In the genomic region with DNA sequence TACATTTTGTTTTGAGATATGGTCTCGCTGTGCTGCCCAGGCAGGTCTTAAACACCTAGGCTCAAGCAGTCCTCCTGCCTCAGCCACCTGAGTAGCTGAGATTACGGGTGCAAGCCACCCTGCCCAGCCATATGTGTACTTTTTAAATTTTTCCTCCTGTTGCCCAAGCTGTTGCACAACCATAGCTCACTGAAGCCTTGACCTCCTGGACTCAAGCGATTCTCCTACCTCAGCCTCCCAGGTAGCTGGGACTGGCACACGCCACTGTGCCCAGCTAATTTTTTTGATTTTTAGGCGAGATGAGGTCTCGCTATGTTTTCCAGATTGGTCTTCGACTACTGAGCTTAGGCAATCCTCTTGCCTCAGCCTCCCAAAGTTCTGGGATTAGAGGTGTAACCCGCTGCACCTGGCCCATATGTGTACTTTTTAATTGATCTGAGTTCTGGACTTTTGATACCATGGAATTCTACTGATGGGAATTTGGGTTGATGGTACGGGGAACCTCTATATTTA, we compare ENCODE assay signal across 1 cellular context.
TF ChIP-seq lines count a peak whose summit lies in the region.

No MANE protein-coding gene starts in this region.

TF ChIP-seq in HepG2, 621 proteins besides CTCF, POLR2A, EP300 and RAD21 (continued from another document):
- TF ChIP-seq ZNF660 (CRISPR knock-in tag; IDR thresholded peaks at IDR 0.05; ENCODE audit: borderline replicate concordance, low read depth) (no peak), ZNF788 (CRISPR knock-in tag; IDR thresholded peaks at IDR 0.05; ENCODE audit: borderline replicate concordance) (peak; percentile 98; the same call in 1 of the 2 replicates), TP53 (CRISPR knock-in tag; conservative IDR thresholded peaks at IDR 0.05) (peak; percentile 88; the same call in 1 of the 2 replicates), CHCHD3 (CRISPR knock-in tag; IDR thresholded peaks at IDR 0.05) (0 out of 2 replicates have a peak, but pooled peaks have one; percentile 33), ZFP37 (CRISPR knock-in tag; IDR thresholded peaks at IDR 0.05; ENCODE audit: borderline replicate concordance) (peak; percentile 78; the same call in 1 of the 2 replicates), ATRX (CRISPR knock-in tag; IDR thresholded peaks at IDR 0.05; ENCODE audit: borderline replicate concordance) (no peak), ZNF616 (CRISPR knock-in tag; IDR thresholded peaks at IDR 0.05; ENCODE audit: low read depth) (no peak), RFX5 (IDR thresholded peaks at IDR 0.05; ENCODE audit: low read depth, low read length) (no peak), NPAS2 (CRISPR knock-in tag; IDR thresholded peaks at IDR 0.05; ENCODE audit: borderline replicate concordance) (no peak), SOX5 (CRISPR knock-in tag; IDR thresholded peaks at IDR 0.05; ENCODE audit: borderline replicate concordance) (peak; percentile 91), ARNT2 (CRISPR knock-in tag; IDR thresholded peaks at IDR 0.05; ENCODE audit: low read depth) (peak; percentile 67; the same call in 1 of the 2 replicates), ZBTB7B (CRISPR knock-in tag; IDR thresholded peaks at IDR 0.05) (peak; percentile 92), SNAI1 (CRISPR knock-in tag; IDR thresholded peaks at IDR 0.05; ENCODE audit: borderline replicate concordance) (peak; percentile 94; the same call in 1 of the 2 replicates), ZNF674 (CRISPR knock-in tag; IDR thresholded peaks at IDR 0.05; ENCODE audit: low read depth) (0 out of 2 replicates have a peak, but pooled peaks have one; percentile 70), MBNL3 (CRISPR knock-in tag; conservative IDR thresholded peaks at IDR 0.05) (no peak), ZNF260 (CRISPR knock-in tag; IDR thresholded peaks at IDR 0.05; ENCODE audit: borderline replicate concordance, low read depth) (no peak), PHB2 (IDR thresholded peaks at IDR 0.05; ENCODE audit: partially characterized antibody) (no peak), ZNF652 (CRISPR knock-in tag; IDR thresholded peaks at IDR 0.05; ENCODE audit: borderline replicate concordance, low read depth) (peak; percentile 63; the same call in 1 of the 2 replicates), NCOA5 (CRISPR knock-in tag; IDR thresholded peaks at IDR 0.05) (0 out of 2 replicates have a peak, but pooled peaks have one; percentile 21), MIER3 (CRISPR knock-in tag; IDR thresholded peaks at IDR 0.05; ENCODE audit: borderline replicate concordance) (peak; percentile 96; the same call in 1 of the 2 replicates), XRCC5 (optimal IDR thresholded peaks at IDR 0.05; ENCODE audit: low read length) (peak; percentile 84), MAFF (IDR thresholded peaks at IDR 0.05; ENCODE audit: low read depth, low read length) (no peak), SIN3B (IDR thresholded peaks at IDR 0.05; ENCODE audit: low read length) (no peak), ZNF335 (CRISPR knock-in tag; IDR thresholded peaks at IDR 0.05) (peak; percentile 52; the same call in 1 of the 2 replicates), SRF (IDR thresholded peaks at IDR 0.05; ENCODE audit: low read depth, low read length) (no peak), JUNB (CRISPR knock-in tag; IDR thresholded peaks at IDR 0.05; ENCODE audit: borderline replicate concordance) (no peak), NR2C2 (CRISPR knock-in tag; IDR thresholded peaks at IDR 0.05; ENCODE audit: borderline replicate concordance) (peak; percentile 83), NR1H2 (CRISPR knock-in tag; IDR thresholded peaks at IDR 0.05; ENCODE audit: borderline replicate concordance, low read depth) (no peak), FOXA3 (CRISPR knock-in tag; IDR thresholded peaks at IDR 0.05) (peak; percentile 93), ZFP41 (CRISPR knock-in tag; IDR thresholded peaks at IDR 0.05; ENCODE audit: borderline replicate concordance) (peak; percentile 42; the same call in 1 of the 2 replicates), ZNF431 (CRISPR knock-in tag; IDR thresholded peaks at IDR 0.05; ENCODE audit: borderline replicate concordance, low read depth) (peak; percentile 88), FOXJ3 (CRISPR knock-in tag; IDR thresholded peaks at IDR 0.05; ENCODE audit: borderline replicate concordance) (peak; percentile 96)
- TF ChIP-seq, protein P1, sequence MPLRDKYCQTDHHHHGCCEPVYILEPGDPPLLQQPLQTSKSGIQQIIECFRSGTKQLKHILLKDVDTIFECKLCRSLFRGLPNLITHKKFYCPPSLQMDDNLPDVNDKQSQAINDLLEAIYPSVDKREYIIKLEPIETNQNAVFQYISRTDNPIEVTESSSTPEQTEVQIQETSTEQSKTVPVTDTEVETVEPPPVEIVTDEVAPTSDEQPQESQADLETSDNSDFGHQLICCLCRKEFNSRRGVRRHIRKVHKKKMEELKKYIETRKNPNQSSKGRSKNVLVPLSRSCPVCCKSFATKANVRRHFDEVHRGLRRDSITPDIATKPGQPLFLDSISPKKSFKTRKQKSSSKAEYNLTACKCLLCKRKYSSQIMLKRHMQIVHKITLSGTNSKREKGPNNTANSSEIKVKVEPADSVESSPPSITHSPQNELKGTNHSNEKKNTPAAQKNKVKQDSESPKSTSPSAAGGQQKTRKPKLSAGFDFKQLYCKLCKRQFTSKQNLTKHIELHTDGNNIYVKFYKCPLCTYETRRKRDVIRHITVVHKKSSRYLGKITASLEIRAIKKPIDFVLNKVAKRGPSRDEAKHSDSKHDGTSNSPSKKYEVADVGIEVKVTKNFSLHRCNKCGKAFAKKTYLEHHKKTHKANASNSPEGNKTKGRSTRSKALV (CRISPR knock-in tag; IDR thresholded peaks at IDR 0.05): peak; percentile 91
- TF ChIP-seq, protein P2, sequence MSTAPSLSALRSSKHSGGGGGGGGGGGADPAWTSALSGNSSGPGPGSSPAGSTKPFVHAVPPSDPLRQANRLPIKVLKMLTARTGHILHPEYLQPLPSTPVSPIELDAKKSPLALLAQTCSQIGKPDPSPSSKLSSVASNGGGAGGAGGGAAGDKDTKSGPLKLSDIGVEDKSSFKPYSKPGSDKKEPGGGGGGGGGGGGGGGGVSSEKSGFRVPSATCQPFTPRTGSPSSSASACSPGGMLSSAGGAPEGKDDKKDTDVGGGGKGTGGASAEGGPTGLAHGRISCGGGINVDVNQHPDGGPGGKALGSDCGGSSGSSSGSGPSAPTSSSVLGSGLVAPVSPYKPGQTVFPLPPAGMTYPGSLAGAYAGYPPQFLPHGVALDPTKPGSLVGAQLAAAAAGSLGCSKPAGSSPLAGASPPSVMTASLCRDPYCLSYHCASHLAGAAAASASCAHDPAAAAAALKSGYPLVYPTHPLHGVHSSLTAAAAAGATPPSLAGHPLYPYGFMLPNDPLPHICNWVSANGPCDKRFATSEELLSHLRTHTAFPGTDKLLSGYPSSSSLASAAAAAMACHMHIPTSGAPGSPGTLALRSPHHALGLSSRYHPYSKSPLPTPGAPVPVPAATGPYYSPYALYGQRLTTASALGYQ (CRISPR knock-in tag; IDR thresholded peaks at IDR 0.05): peak; percentile 96
- TF ChIP-seq, protein P3, sequence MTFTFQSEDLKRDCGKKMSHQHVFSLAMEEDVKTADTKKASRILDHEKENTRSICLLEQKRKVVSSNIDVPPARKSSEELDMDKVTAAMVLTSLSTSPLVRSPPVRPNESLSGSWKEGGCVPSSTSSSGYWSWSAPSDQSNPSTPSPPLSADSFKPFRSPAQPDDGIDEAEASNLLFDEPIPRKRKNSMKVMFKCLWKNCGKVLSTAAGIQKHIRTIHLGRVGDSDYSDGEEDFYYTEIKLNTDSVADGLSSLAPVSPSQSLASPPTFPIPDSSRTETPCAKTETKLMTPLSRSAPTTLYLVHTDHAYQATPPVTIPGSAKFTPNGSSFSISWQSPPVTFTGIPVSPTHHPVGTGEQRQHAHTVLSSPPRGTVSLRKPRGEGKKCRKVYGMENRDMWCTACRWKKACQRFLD (CRISPR knock-in tag; IDR thresholded peaks at IDR 0.05; ENCODE audit: borderline replicate concordance): peak; percentile 47; the same call in 1 of the 2 replicates
- TF ChIP-seq, protein P4, sequence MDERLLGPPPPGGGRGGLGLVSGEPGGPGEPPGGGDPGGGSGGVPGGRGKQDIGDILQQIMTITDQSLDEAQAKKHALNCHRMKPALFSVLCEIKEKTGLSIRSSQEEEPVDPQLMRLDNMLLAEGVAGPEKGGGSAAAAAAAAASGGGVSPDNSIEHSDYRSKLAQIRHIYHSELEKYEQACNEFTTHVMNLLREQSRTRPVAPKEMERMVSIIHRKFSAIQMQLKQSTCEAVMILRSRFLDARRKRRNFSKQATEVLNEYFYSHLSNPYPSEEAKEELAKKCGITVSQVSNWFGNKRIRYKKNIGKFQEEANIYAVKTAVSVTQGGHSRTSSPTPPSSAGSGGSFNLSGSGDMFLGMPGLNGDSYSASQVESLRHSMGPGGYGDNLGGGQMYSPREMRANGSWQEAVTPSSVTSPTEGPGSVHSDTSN (CRISPR knock-in tag; IDR thresholded peaks at IDR 0.05): no peak
- TF ChIP-seq, protein P5, sequence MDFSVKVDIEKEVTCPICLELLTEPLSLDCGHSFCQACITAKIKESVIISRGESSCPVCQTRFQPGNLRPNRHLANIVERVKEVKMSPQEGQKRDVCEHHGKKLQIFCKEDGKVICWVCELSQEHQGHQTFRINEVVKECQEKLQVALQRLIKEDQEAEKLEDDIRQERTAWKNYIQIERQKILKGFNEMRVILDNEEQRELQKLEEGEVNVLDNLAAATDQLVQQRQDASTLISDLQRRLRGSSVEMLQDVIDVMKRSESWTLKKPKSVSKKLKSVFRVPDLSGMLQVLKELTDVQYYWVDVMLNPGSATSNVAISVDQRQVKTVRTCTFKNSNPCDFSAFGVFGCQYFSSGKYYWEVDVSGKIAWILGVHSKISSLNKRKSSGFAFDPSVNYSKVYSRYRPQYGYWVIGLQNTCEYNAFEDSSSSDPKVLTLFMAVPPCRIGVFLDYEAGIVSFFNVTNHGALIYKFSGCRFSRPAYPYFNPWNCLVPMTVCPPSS (IDR thresholded peaks at IDR 0.05): no peak
- TF ChIP-seq, protein P6, sequence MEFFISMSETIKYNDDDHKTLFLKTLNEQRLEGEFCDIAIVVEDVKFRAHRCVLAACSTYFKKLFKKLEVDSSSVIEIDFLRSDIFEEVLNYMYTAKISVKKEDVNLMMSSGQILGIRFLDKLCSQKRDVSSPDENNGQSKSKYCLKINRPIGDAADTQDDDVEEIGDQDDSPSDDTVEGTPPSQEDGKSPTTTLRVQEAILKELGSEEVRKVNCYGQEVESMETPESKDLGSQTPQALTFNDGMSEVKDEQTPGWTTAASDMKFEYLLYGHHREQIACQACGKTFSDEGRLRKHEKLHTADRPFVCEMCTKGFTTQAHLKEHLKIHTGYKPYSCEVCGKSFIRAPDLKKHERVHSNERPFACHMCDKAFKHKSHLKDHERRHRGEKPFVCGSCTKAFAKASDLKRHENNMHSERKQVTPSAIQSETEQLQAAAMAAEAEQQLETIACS (CRISPR knock-in tag; IDR thresholded peaks at IDR 0.05): no peak
- TF ChIP-seq, protein P7, sequence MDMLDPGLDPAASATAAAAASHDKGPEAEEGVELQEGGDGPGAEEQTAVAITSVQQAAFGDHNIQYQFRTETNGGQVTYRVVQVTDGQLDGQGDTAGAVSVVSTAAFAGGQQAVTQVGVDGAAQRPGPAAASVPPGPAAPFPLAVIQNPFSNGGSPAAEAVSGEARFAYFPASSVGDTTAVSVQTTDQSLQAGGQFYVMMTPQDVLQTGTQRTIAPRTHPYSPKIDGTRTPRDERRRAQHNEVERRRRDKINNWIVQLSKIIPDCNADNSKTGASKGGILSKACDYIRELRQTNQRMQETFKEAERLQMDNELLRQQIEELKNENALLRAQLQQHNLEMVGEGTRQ (IDR thresholded peaks at IDR 0.05; ENCODE audit: low read depth, low read length): no peak
- TF ChIP-seq, protein P7 (CRISPR knock-in tag; IDR thresholded peaks at IDR 0.05; ENCODE audit: borderline replicate concordance): no peak
- TF ChIP-seq, protein P8, sequence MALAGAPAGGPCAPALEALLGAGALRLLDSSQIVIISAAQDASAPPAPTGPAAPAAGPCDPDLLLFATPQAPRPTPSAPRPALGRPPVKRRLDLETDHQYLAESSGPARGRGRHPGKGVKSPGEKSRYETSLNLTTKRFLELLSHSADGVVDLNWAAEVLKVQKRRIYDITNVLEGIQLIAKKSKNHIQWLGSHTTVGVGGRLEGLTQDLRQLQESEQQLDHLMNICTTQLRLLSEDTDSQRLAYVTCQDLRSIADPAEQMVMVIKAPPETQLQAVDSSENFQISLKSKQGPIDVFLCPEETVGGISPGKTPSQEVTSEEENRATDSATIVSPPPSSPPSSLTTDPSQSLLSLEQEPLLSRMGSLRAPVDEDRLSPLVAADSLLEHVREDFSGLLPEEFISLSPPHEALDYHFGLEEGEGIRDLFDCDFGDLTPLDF (CRISPR knock-in tag; IDR thresholded peaks at IDR 0.05): peak; percentile 41; the same call in 1 of the 2 replicates
- TF ChIP-seq, protein P9, sequence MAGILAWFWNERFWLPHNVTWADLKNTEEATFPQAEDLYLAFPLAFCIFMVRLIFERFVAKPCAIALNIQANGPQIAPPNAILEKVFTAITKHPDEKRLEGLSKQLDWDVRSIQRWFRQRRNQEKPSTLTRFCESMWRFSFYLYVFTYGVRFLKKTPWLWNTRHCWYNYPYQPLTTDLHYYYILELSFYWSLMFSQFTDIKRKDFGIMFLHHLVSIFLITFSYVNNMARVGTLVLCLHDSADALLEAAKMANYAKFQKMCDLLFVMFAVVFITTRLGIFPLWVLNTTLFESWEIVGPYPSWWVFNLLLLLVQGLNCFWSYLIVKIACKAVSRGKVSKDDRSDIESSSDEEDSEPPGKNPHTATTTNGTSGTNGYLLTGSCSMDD (CRISPR knock-in tag; IDR thresholded peaks at IDR 0.05): no peak
- TF ChIP-seq, protein P10, sequence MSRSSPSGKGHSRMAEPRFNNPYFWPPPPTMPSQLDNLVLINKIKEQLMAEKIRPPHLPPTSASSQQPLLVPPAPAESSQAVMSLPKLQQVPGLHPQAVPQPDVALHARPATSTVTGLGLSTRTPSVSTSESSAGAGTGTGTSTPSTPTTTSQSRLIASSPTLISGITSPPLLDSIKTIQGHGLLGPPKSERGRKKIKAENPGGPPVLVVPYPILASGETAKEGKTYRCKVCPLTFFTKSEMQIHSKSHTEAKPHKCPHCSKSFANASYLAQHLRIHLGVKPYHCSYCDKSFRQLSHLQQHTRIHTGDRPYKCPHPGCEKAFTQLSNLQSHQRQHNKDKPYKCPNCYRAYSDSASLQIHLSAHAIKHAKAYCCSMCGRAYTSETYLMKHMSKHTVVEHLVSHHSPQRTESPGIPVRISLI (CRISPR knock-in tag; IDR thresholded peaks at IDR 0.05; ENCODE audit: borderline replicate concordance): peak; percentile 91
